Comparison of ENCODE assay signal across 23 cellular contexts in the genomic region with DNA sequence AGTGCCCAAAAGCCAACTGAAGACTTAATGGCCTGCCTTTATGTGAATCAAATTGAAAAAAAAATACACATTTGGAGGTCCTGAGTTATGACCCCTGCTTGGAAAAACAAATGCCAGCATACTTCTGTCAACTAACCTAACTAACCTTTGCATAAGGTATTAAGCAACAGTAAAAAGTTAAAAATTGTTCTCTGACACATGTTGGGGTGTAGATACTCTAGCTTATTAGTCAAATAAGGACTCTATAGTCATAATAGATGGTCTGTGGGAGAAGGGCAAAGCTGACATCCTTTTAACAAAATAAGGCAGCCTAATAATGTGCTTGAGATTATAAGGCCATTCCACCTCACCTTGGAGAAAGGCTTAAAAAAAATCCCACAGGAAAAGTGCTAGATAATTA.
DNase-seq lines count a peak whose midpoint lies in the region; ATAC-seq lines count a peak whose summit lies in the region.
"Had no signal": no experiment of that assay in that cellular context is flagged by ENCODE, and none has a peak within 500 bp of the region (broad histone marks: within the 10 kb centered on the region; RNA-seq: fewer than 3 reads in every experiment).

No MANE protein-coding gene starts in this region.

- ATAC-seq in activated CD4-positive, alpha-beta T cell treated with anti-CD3 and anti-CD28 coated beads for 36 hours: no peak
- ATAC-seq in CD4-positive, CD25-positive, alpha-beta regulatory T cell (ENCODE audit: low read depth in 2 of 2): no peak
- ATAC-seq in HG02885 (IDR thresholded peaks at IDR 0.05; ENCODE audit: poor library complexity, unreplicated experiment) (peak; percentile 42), HG03457 (IDR thresholded peaks at IDR 0.05; ENCODE audit: unreplicated experiment) (no peak)
- ATAC-seq: left lung, PC-3, SK-N-SH treated with all-trans-retinoic acid at 6 μM for 48 hours had no signal

- H3K4me3 ChIP-seq in CD4-positive, CD25-positive, alpha-beta regulatory T cell (ENCODE audit: low read depth, low read length): no peak overlapping the region
- H3K4me3 ChIP-seq: left lung, psoas muscle, tibial artery had no signal

- H3K9me3 Mint-ChIP-seq in activated CD4-positive, alpha-beta T cell treated with anti-CD3 and anti-CD28 coated beads for 36 hours (ENCODE audit: low read depth): peaks cover 9% of the 10 kb centered on the region
- peaks cover 0 to 3% (median 0%) of the 10 kb centered on the region in 7 donors for H3K9me3 Mint-ChIP-seq in CD4-positive, CD25-positive, alpha-beta regulatory T cell
- H3K9me3 Mint-ChIP-seq: brain, immature natural killer cell had no signal

- intact Hi-C loops in activated CD4-positive, alpha-beta T cell treated with anti-CD3 and anti-CD28 coated beads for 36 hours (cut with DNase I, micrococcal nuclease): loop anchor here in 1 of 2 experiments (5.0 kb wide), 1 partner anchor 38 kb away; no protein-coding TSS in a partner anchor

- DNase-seq in activated CD4-positive, alpha-beta T cell treated with anti-CD3 and anti-CD28 coated beads for 36 hours: no peak
- no peak for DNase-seq in activated CD4-positive, alpha-beta T cell treated with anti-CD3 and anti-CD28 coated beads, Interleukin-2, amount 50 U/mL, for 1 hour
- DNase-seq in CD4-positive, CD25-positive, alpha-beta regulatory T cell: peak in 1 of 3 donors; percentile 23
- DNase-seq in kidney tubule cell (ENCODE audit: low spot score) (peak; percentile 21), HuH-7 (ENCODE audit: low spot score) (no peak), NCI-H2196 (lab: John Stamatoyannopoulos, UW; ENCODE audit: unreplicated experiment) (no peak)
- DNase-seq: 8988T; activated CD4-positive, alpha-beta T cell treated with anti-CD3 and anti-CD28 coated beads for 4 hours; H7; hypothalamus; immature natural killer cell; left lung; NCI-H1436 treated with DMSO at 0.1 percent for 48 hours; NCI-H2171; NK-92 treated with Interleukin-12 subunit alpha and Interleukin-12 subunit beta, amount 100 ng/mL, for 24 hours; nucleus accumbens; PC-3; psoas muscle; tibial artery had no signal

- peak overlapping the region; percentile 76 for H3K27ac Mint-ChIP-seq in activated CD4-positive, alpha-beta T cell treated with anti-CD3 and anti-CD28 coated beads for 36 hours
- H3K27ac Mint-ChIP-seq in CD4-positive, CD25-positive, alpha-beta regulatory T cell: peak overlapping the region; percentile 57 to 86 (median 80)
- H3K27ac Mint-ChIP-seq: brain had no signal

- H3K27ac ChIP-seq in CD4-positive, CD25-positive, alpha-beta regulatory T cell (ENCODE audit: insufficient read depth, low read length, poor library complexity, severe bottlenecking): peak overlapping the region; percentile 34
- H3K27ac ChIP-seq: left lung, tibial artery had no signal

- H3K36me3 ChIP-seq in CD4-positive, CD25-positive, alpha-beta regulatory T cell (ENCODE audit: control insufficient read depth, insufficient read depth, low read length): peaks cover 16% of the 10 kb centered on the region
- H3K36me3 ChIP-seq: left lung, tibial artery had no signal

- H3K9me3 ChIP-seq in CD4-positive, CD25-positive, alpha-beta regulatory T cell (ENCODE audit: control insufficient read depth in 2 of 2, low read length in 2 of 2): no peaks in the 10 kb centered on the region
- H3K9me3 ChIP-seq: left lung, psoas muscle, tibial artery had no signal

- CTCF ChIA-PET in activated CD4-positive, alpha-beta T cell treated with anti-CD3 and anti-CD28 coated beads for 36 hours (lab: Charles Lee): interaction anchor here (0.6 to 1.5 kb wide), 3 partner anchors 14 to 102 kb away, joined by 3 to 8 read pairs (median 3); no protein-coding TSS in a partner anchor

- H3K4me3 Mint-ChIP-seq in activated CD4-positive, alpha-beta T cell treated with anti-CD3 and anti-CD28 coated beads for 36 hours: no peak overlapping the region
- H3K4me3 Mint-ChIP-seq in CD4-positive, CD25-positive, alpha-beta regulatory T cell: peak overlapping the region in 2 of 4 donors; percentile 3 to 17
- H3K4me3 Mint-ChIP-seq: brain, immature natural killer cell had no signal

- H3K4me1 ChIP-seq in CD4-positive, CD25-positive, alpha-beta regulatory T cell (ENCODE audit: control insufficient read depth, insufficient read depth, low read length, poor library complexity, severe bottlenecking): peaks cover 52% of the 10 kb centered on the region

- H3K27me3 Mint-ChIP-seq in activated CD4-positive, alpha-beta T cell treated with anti-CD3 and anti-CD28 coated beads for 36 hours: no peaks in the 10 kb centered on the region
- no peaks in the 10 kb centered on the region for H3K27me3 Mint-ChIP-seq in CD4-positive, CD25-positive, alpha-beta regulatory T cell
- H3K27me3 Mint-ChIP-seq: brain had no signal

- H3K36me3 Mint-ChIP-seq in activated CD4-positive, alpha-beta T cell treated with anti-CD3 and anti-CD28 coated beads for 36 hours (ENCODE audit: low read depth): peaks cover 50% of the 10 kb centered on the region
- H3K36me3 Mint-ChIP-seq in CD4-positive, CD25-positive, alpha-beta regulatory T cell: peaks cover 27% of the 10 kb centered on the region
- H3K36me3 Mint-ChIP-seq: brain had no signal

- H3K27me3 ChIP-seq in CD4-positive, CD25-positive, alpha-beta regulatory T cell (ENCODE audit: control insufficient read depth, insufficient read depth, low read length): no peaks in the 10 kb centered on the region
- H3K27me3 ChIP-seq: left lung, tibial artery had no signal

- POLR2A ChIA-PET in activated CD4-positive, alpha-beta T cell treated with anti-CD3 and anti-CD28 coated beads for 36 hours (lab: Charles Lee): interaction anchor here (1.5 kb wide), 1 partner anchor 14 kb away, joined by 5 read pairs; no protein-coding TSS in a partner anchor

- peaks cover 97% of the 10 kb centered on the region for H3K4me1 Mint-ChIP-seq in activated CD4-positive, alpha-beta T cell treated with anti-CD3 and anti-CD28 coated beads for 36 hours
- peaks cover 65 to 99% (median 79%) of the 10 kb centered on the region in 4 donors for H3K4me1 Mint-ChIP-seq in CD4-positive, CD25-positive, alpha-beta regulatory T cell
